10 cellular contexts compared by ENCODE assay signal in genomic region chr3:190306513-190307163, GRCh38. TPM values are rescaled to one million over a fixed set of nuclear protein-coding genes. Genes with fewer than 3 reads are reported as not detected.
DNase-seq lines count a peak whose midpoint lies in the region; ATAC-seq and TF ChIP-seq lines count a peak whose summit lies in the region.
"Had no signal": no experiment of that assay in that cellular context is flagged by ENCODE, and none has a peak within 500 bp of the region (broad histone marks: within the 10 kb centered on the region; RNA-seq: fewer than 3 reads in every experiment).

No MANE protein-coding gene starts in this region.

- POLR2A ChIA-PET in MCF 10A (lab: Yijun Ruan, JAX): interaction anchor here (0.5 to 7.1 kb wide), 22 partner anchors 11 to 875 kb away, joined by 3 to 153 read pairs (median 4); partner anchors contain the start of genes CLDN1 and IL1RAP

- no peak overlapping the region for H3K9ac ChIP-seq in SK-N-MC (ENCODE audit: insufficient read length)

- H3K27ac Mint-ChIP-seq in MCF 10A (ENCODE audit: low read depth, unreplicated experiment): peak overlapping the region; percentile 29

- TF ChIP-seq POLR2A in breast epithelium (IDR thresholded peaks at IDR 0.05): no peak

- H3K36me3 ChIP-seq in breast epithelium (no peaks in the 10 kb centered on the region), SK-N-MC (ENCODE audit: insufficient read depth, low read length) (peaks cover 72% of the 10 kb centered on the region), BE2C (no peaks in the 10 kb centered on the region)
- H3K36me3 ChIP-seq: colonic mucosa had no signal

- TSS peak; percentile 89 for BruUV-seq in MCF 10A (replicated peaks; lab: Mats Ljungman, UMichigan)

- H3K36me3 Mint-ChIP-seq in MCF 10A (ENCODE audit: insufficient read depth, unreplicated experiment): peaks cover 94% of the 10 kb centered on the region

- no peaks in the 10 kb centered on the region for H3K9me3 Mint-ChIP-seq in MCF 10A (ENCODE audit: unreplicated experiment)

- no peaks in the 10 kb centered on the region for H3K27me3 Mint-ChIP-seq in MCF 10A (ENCODE audit: insufficient read depth, unreplicated experiment)

- peak; percentile 94 for DNase-seq in MCF 10A (ENCODE audit: unreplicated experiment)
- DNase-seq in breast epithelium (ENCODE audit: low spot score in 2 of 2): no peak
- DNase-seq in SK-N-MC (ENCODE audit: low read depth, low spot score): no peak
- peak; percentile 81 for DNase-seq in fibroblast of pulmonary artery (ENCODE audit: low read depth)
- peak; percentile 44 for DNase-seq in stromal cell of bone marrow (ENCODE audit: low read depth)
- no peak for DNase-seq in BE2C
- no peak for DNase-seq in mucosa of gallbladder (ENCODE audit: low spot score)
- DNase-seq: colonic mucosa, MV-4-11 had no signal

- H3K27ac ChIP-seq in breast epithelium: peak overlapping the region in 1 of 2 donors; percentile 22
- H3K27ac ChIP-seq in SK-N-MC: peak overlapping the region; percentile 14; the same call in 1 of the 2 replicates
- H3K27ac ChIP-seq: colonic mucosa had no signal

- H3K27me3 ChIP-seq in breast epithelium (no peaks in the 10 kb centered on the region), BE2C (no peaks in the 10 kb centered on the region)
- H3K27me3 ChIP-seq: colonic mucosa had no signal

- H3K4me3 ChIP-seq in breast epithelium: no peak overlapping the region
- no peak overlapping the region for H3K4me3 ChIP-seq in SK-N-MC
- H3K4me3 ChIP-seq in fibroblast of pulmonary artery (replicated peaks; ENCODE audit: low read depth, low read length): no peak overlapping the region
- no peak overlapping the region for H3K4me3 ChIP-seq in BE2C (ENCODE audit: low read depth, low read length)
- H3K4me3 ChIP-seq: colonic mucosa had no signal

- intact Hi-C loops in MCF 10A (cut with micrococcal nuclease) (loop anchor here (2.0 kb wide), 1 partner anchor 76 kb away; no protein-coding TSS in a partner anchor), breast epithelium (cut with DNase I; ENCODE audit: low total_unique reads) (no loop called here)

- CTCF ChIA-PET in MCF 10A (lab: Yijun Ruan, JAX): interaction anchor here (0.6 to 2.1 kb wide), 8 partner anchors 12 to 184 kb away, joined by 3 to 7 read pairs (median 4); partner anchors contain the start of gene CLDN1

- H3K4me1 ChIP-seq in breast epithelium: no peaks in the 10 kb centered on the region
- no peaks in the 10 kb centered on the region for H3K4me1 ChIP-seq in BE2C
- H3K4me1 ChIP-seq: colonic mucosa had no signal

- no peak for ATAC-seq in HG03439 (IDR thresholded peaks at IDR 0.05; ENCODE audit: unreplicated experiment)

- no peaks in the 10 kb centered on the region for H3K9me3 ChIP-seq in breast epithelium
- H3K9me3 ChIP-seq in SK-N-MC (ENCODE audit: low read depth, low read length): no peaks in the 10 kb centered on the region
- H3K9me3 ChIP-seq in BE2C: no peaks in the 10 kb centered on the region
- H3K9me3 ChIP-seq: colonic mucosa had no signal

- peak overlapping the region; percentile 0 for H3K4me3 Mint-ChIP-seq in MCF 10A (ENCODE audit: unreplicated experiment)

- TF ChIP-seq CTCF in MCF 10A (IDR thresholded peaks at IDR 0.05; ENCODE audit: unreplicated experiment): no peak
- no peak for TF ChIP-seq CTCF in breast epithelium (IDR thresholded peaks at IDR 0.05)
- no peak for TF ChIP-seq CTCF in fibroblast of pulmonary artery (IDR thresholded peaks at IDR 0.05; ENCODE audit: low read length, missing control alignments)
- no peak for TF ChIP-seq CTCF in BE2C (IDR thresholded peaks at IDR 0.05; ENCODE audit: low read depth, low read length)

- peaks cover 29% of the 10 kb centered on the region for H3K4me1 Mint-ChIP-seq in MCF 10A (ENCODE audit: insufficient read depth, unreplicated experiment)

RNA-seq across cellular contexts. Expression of gene CLDN1, which starts 15.6 kb away (rescaled TPM):
- total RNA-seq in MCF 10A (2022): 197 and 263 TPM in 2 replicates
- total RNA-seq in breast epithelium: 10 to 100 TPM in 1 of 3 donors, 1 to 10 TPM in 1, under 1 TPM in 1; 0.80 to 51.8 (median 2.9) TPM
- polyA plus RNA-seq in BE2C (2012; ENCODE audit: insufficient read depth, insufficient read length, low read depth): not detected
- 38.2 TPM for total RNA-seq in mucosa of gallbladder

Comparison
In these comparisons a context has a peak if more than half of its experiments do, and no peak if none do; other contexts are left out.
1. DNase-seq: peak in MCF 10A (single experiment), fibroblast of pulmonary artery (single experiment) and stromal cell of bone marrow (single experiment); none in breast epithelium (0 of 2), SK-N-MC (single experiment), BE2C (single experiment) and mucosa of gallbladder (single experiment).